Comparison of ENCODE assay signal across 1 cellular context in the genomic region with DNA sequence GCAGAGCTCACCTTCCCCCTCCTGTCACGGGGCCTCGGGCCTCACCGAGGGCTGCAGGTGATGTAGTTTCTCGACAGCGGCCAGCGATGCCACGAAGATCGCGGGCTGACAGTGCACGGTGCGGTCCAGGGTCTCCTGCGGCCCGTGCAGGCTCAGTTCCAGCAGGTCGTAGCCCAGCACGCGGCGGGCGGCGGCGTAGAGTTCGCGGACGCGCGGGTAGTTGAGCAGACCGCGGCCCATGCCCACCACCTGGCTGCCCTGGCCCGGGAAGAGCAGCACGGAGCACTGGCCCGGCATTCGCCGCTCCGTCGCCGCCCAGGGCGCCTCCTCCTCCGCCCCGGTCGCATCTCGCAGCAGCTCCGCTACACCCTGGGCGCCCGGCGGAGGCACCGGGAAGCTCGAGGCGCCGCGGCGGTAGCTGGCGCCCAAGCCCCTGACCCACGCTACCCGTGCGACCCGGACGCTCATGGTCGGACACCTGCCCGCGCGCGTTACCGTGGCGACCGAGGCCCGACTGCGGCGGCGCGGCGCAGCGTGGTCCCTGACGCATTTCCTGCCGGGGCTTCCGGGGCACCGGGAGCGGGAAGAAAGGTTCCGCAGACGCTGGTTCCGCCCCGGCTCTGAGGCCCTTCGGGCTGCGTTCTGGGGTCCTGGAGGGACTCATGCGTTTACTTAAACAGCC.
TF ChIP-seq lines count a peak whose summit lies in the region.

A gene with protein sequence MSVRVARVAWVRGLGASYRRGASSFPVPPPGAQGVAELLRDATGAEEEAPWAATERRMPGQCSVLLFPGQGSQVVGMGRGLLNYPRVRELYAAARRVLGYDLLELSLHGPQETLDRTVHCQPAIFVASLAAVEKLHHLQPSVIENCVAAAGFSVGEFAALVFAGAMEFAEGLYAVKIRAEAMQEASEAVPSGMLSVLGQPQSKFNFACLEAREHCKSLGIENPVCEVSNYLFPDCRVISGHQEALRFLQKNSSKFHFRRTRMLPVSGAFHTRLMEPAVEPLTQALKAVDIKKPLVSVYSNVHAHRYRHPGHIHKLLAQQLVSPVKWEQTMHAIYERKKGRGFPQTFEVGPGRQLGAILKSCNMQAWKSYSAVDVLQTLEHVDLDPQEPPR (minus strand): TSS at position 518 of the 682 bp plus-strand sequence. CDS start 50 bp downstream, at position 468.

TF ChIP-seq in K562, 482 proteins besides CTCF, POLR2A, EP300 and RAD21 (continued from another document and continues in another):
- TF ChIP-seq, protein P1, sequence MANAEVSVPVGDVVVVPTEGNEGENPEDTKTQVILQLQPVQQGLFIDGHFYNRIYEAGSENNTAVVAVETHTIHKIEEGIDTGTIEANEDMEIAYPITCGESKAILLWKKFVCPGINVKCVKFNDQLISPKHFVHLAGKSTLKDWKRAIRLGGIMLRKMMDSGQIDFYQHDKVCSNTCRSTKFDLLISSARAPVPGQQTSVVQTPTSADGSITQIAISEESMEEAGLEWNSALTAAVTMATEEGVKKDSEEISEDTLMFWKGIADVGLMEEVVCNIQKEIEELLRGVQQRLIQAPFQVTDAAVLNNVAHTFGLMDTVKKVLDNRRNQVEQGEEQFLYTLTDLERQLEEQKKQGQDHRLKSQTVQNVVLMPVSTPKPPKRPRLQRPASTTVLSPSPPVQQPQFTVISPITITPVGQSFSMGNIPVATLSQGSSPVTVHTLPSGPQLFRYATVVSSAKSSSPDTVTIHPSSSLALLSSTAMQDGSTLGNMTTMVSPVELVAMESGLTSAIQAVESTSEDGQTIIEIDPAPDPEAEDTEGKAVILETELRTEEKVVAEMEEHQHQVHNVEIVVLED (CRISPR knock-in tag; IDR thresholded peaks at IDR 0.05) = peak; percentile 99
- TF ChIP-seq BHLHE40 (IDR thresholded peaks at IDR 0.05; ENCODE audit: low read length) = peak; percentile 34; the same call in 1 of the 2 replicates
- peak; percentile 80 for TF ChIP-seq CREM (IDR thresholded peaks at IDR 0.05; ENCODE audit: low read depth)
- peak in 1 of 2 experiments; percentile 92; a peak in 2 of 4 replicates for TF ChIP-seq TRIM24 (IDR thresholded peaks at IDR 0.05)
- peak; percentile 29; the same call in 1 of the 2 replicates for TF ChIP-seq ZBTB7A (IDR thresholded peaks at IDR 0.05; ENCODE audit: borderline replicate concordance, control insufficient read depth, low read depth, low read length)
- peak; percentile 38 for TF ChIP-seq HNRNPLL (IDR thresholded peaks at IDR 0.05; ENCODE audit: low read depth, low read length, poor library complexity, severe bottlenecking)
- TF ChIP-seq ETV1 (tag; conservative IDR thresholded peaks at IDR 0.05; ENCODE audit: low read depth) = peak; percentile 53
- TF ChIP-seq, protein P2, sequence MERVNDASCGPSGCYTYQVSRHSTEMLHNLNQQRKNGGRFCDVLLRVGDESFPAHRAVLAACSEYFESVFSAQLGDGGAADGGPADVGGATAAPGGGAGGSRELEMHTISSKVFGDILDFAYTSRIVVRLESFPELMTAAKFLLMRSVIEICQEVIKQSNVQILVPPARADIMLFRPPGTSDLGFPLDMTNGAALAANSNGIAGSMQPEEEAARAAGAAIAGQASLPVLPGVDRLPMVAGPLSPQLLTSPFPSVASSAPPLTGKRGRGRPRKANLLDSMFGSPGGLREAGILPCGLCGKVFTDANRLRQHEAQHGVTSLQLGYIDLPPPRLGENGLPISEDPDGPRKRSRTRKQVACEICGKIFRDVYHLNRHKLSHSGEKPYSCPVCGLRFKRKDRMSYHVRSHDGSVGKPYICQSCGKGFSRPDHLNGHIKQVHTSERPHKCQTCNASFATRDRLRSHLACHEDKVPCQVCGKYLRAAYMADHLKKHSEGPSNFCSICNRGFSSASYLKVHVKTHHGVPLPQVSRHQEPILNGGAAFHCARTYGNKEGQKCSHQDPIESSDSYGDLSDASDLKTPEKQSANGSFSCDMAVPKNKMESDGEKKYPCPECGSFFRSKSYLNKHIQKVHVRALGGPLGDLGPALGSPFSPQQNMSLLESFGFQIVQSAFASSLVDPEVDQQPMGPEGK (CRISPR knock-in tag; IDR thresholded peaks at IDR 0.05; ENCODE audit: borderline replicate concordance) = no peak
- no peak for TF ChIP-seq ZNF24 (IDR thresholded peaks at IDR 0.05)
- TF ChIP-seq NR2F6 (CRISPR knock-in tag; IDR thresholded peaks at IDR 0.05) = no peak
- TF ChIP-seq, protein P3, sequence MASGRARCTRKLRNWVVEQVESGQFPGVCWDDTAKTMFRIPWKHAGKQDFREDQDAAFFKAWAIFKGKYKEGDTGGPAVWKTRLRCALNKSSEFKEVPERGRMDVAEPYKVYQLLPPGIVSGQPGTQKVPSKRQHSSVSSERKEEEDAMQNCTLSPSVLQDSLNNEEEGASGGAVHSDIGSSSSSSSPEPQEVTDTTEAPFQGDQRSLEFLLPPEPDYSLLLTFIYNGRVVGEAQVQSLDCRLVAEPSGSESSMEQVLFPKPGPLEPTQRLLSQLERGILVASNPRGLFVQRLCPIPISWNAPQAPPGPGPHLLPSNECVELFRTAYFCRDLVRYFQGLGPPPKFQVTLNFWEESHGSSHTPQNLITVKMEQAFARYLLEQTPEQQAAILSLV (tag; IDR thresholded peaks at IDR 0.05) = no peak
- TF ChIP-seq, protein P4, sequence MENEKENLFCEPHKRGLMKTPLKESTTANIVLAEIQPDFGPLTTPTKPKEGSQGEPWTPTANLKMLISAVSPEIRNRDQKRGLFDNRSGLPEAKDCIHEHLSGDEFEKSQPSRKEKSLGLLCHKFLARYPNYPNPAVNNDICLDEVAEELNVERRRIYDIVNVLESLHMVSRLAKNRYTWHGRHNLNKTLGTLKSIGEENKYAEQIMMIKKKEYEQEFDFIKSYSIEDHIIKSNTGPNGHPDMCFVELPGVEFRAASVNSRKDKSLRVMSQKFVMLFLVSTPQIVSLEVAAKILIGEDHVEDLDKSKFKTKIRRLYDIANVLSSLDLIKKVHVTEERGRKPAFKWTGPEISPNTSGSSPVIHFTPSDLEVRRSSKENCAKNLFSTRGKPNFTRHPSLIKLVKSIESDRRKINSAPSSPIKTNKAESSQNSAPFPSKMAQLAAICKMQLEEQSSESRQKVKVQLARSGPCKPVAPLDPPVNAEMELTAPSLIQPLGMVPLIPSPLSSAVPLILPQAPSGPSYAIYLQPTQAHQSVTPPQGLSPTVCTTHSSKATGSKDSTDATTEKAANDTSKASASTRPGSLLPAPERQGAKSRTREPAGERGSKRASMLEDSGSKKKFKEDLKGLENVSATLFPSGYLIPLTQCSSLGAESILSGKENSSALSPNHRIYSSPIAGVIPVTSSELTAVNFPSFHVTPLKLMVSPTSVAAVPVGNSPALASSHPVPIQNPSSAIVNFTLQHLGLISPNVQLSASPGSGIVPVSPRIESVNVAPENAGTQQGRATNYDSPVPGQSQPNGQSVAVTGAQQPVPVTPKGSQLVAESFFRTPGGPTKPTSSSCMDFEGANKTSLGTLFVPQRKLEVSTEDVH (IDR thresholded peaks at IDR 0.05; ENCODE audit: low read depth, partially characterized antibody) = peak; percentile 58
- TF ChIP-seq PHF8 (IDR thresholded peaks at IDR 0.05; ENCODE audit: borderline replicate concordance, low read length) = peak; percentile 66; the same call in 1 of the 2 replicates
- peak; percentile 57 for TF ChIP-seq ZNF431 (CRISPR knock-in tag; IDR thresholded peaks at IDR 0.05)
- TF ChIP-seq CSDE1 (IDR thresholded peaks at IDR 0.05) = 0 out of 4 replicates have a peak, but pooled peaks of 1 of the 2 experiments have one; percentile 60
- TF ChIP-seq ZFX (CRISPR knock-in tag; IDR thresholded peaks at IDR 0.05) = peak; percentile 65
- TF ChIP-seq, protein P5, sequence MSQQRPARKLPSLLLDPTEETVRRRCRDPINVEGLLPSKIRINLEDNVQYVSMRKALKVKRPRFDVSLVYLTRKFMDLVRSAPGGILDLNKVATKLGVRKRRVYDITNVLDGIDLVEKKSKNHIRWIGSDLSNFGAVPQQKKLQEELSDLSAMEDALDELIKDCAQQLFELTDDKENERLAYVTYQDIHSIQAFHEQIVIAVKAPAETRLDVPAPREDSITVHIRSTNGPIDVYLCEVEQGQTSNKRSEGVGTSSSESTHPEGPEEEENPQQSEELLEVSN (IDR thresholded peaks at IDR 0.05; ENCODE audit: borderline replicate concordance in 1 of 2, extremely low read depth in 1 of 2, insufficient read depth in 1 of 2, insufficient read length in 1 of 2, low read depth in 1 of 2, low read length in 1 of 2, poor library complexity in 1 of 2, severe bottlenecking in 1 of 2) = peak; percentile 63 to 94
- TF ChIP-seq MBD2 (IDR thresholded peaks at IDR 0.05; ENCODE audit: borderline replicate concordance, low read depth) = 0 out of 2 replicates have a peak, but pooled peaks have one; percentile 34
- peak; percentile 90 for TF ChIP-seq RB1 (IDR thresholded peaks at IDR 0.05; ENCODE audit: low read depth)
- TF ChIP-seq SP2 (IDR thresholded peaks at IDR 0.05; ENCODE audit: extremely low read depth, low read depth, low read length, poor library complexity, severe bottlenecking) = no peak
- TF ChIP-seq ZNF197 (CRISPR knock-in tag; IDR thresholded peaks at IDR 0.05; ENCODE audit: low read depth) = no peak
- no peak; the same call in 1 of the 2 replicates for TF ChIP-seq NR2C2 (CRISPR knock-in tag; IDR thresholded peaks at IDR 0.05)
- TF ChIP-seq NR2C2 (tag; IDR thresholded peaks at IDR 0.05) = peak; percentile 94
- no peak for TF ChIP-seq ATF1 (CRISPR knock-in tag; IDR thresholded peaks at IDR 0.05)
- peak; percentile 88 for TF ChIP-seq ATF1 (tag; IDR thresholded peaks at IDR 0.05)
- TF ChIP-seq CXXC5 (CRISPR knock-in tag; IDR thresholded peaks at IDR 0.05) = peak; percentile 95
- TF ChIP-seq LCOR (CRISPR knock-in tag; IDR thresholded peaks at IDR 0.05) = no peak
- TF ChIP-seq, protein P6, sequence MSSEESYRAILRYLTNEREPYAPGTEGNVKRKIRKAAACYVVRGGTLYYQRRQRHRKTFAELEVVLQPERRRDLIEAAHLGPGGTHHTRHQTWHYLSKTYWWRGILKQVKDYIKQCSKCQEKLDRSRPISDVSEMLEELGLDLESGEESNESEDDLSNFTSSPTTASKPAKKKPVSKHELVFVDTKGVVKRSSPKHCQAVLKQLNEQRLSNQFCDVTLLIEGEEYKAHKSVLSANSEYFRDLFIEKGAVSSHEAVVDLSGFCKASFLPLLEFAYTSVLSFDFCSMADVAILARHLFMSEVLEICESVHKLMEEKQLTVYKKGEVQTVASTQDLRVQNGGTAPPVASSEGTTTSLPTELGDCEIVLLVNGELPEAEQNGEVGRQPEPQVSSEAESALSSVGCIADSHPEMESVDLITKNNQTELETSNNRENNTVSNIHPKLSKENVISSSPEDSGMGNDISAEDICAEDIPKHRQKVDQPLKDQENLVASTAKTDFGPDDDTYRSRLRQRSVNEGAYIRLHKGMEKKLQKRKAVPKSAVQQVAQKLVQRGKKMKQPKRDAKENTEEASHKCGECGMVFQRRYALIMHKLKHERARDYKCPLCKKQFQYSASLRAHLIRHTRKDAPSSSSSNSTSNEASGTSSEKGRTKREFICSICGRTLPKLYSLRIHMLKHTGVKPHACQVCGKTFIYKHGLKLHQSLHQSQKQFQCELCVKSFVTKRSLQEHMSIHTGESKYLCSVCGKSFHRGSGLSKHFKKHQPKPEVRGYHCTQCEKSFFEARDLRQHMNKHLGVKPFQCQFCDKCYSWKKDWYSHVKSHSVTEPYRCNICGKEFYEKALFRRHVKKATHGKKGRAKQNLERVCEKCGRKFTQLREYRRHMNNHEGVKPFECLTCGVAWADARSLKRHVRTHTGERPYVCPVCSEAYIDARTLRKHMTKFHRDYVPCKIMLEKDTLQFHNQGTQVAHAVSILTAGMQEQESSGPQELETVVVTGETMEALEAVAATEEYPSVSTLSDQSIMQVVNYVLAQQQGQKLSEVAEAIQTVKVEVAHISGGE (CRISPR knock-in tag; IDR thresholded peaks at IDR 0.05) = peak; percentile 92 to 99 (median 98)
- peak; percentile 75 for TF ChIP-seq RBM22 (IDR thresholded peaks at IDR 0.05; ENCODE audit: low read depth, low read length, poor library complexity, severe bottlenecking)
- TF ChIP-seq, protein P7, sequence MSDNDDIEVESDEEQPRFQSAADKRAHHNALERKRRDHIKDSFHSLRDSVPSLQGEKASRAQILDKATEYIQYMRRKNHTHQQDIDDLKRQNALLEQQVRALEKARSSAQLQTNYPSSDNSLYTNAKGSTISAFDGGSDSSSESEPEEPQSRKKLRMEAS (CRISPR knock-in tag; IDR thresholded peaks at IDR 0.05) = peak; percentile 88
- peak; percentile 67 for TF ChIP-seq NR2C1 (IDR thresholded peaks at IDR 0.05)
- peak; percentile 82 for TF ChIP-seq NR2C1 (tag; IDR thresholded peaks at IDR 0.05)
- TF ChIP-seq PCBP1 (IDR thresholded peaks at IDR 0.05; ENCODE audit: low read depth, low read length, poor library complexity, severe bottlenecking) = peak; percentile 40
- peak; percentile 77 for TF ChIP-seq RBBP5 (IDR thresholded peaks at IDR 0.05; ENCODE audit: borderline replicate concordance, insufficient read depth, low read length, poor library complexity, severe bottlenecking)
- peak; percentile 86 for TF ChIP-seq RFX1 (IDR thresholded peaks at IDR 0.05)
- TF ChIP-seq HDAC3 (IDR thresholded peaks at IDR 0.05; ENCODE audit: borderline replicate concordance, partially characterized antibody) = no peak
- TF ChIP-seq ZNF121 (CRISPR knock-in tag; conservative IDR thresholded peaks at IDR 0.05) = peak; percentile 57
- TF ChIP-seq YY1 (IDR thresholded peaks at IDR 0.05; ENCODE audit: borderline replicate concordance in 1 of 3, control insufficient read depth in 1 of 3, extremely low read depth in 1 of 3, insufficient read depth in 3 of 3, insufficient read length in 1 of 3, insufficient replicate concordance in 2 of 3, low read depth in 1 of 3, low read length in 2 of 3) = peak in 2 of 3 experiments; percentile 32 to 35
- peak in 1 of 2 experiments; percentile 47; a peak in 1 of 3 replicates for TF ChIP-seq CBX3 (IDR thresholded peaks at IDR 0.05; ENCODE audit: borderline replicate concordance in 1 of 2, low read length in 2 of 2)
- no peak for TF ChIP-seq CBX5 (IDR thresholded peaks at IDR 0.05; ENCODE audit: borderline replicate concordance, low read depth)
- TF ChIP-seq HMGN3 (IDR thresholded peaks at IDR 0.05; ENCODE audit: borderline replicate concordance, extremely low read depth, insufficient read length, low read depth, low read length) = peak; percentile 33
- no peak for TF ChIP-seq NELFE (IDR thresholded peaks at IDR 0.05; ENCODE audit: insufficient read depth, insufficient read length)
- TF ChIP-seq RBM25 (IDR thresholded peaks at IDR 0.05; ENCODE audit: low read depth, low read length, severe bottlenecking) = peak; percentile 37
- TF ChIP-seq TAF1 (IDR thresholded peaks at IDR 0.05; ENCODE audit: control insufficient read depth, extremely low read depth, insufficient read depth, low read length, severe bottlenecking) = peak; percentile 55
- peak; percentile 73 for TF ChIP-seq NEUROD1 (IDR thresholded peaks at IDR 0.05; ENCODE audit: borderline replicate concordance, low read depth, low read length, partially characterized antibody)
- peak in 1 of 2 experiments; percentile 92; a peak in 1 of 4 replicates for TF ChIP-seq HDAC1 (IDR thresholded peaks at IDR 0.05)
- TF ChIP-seq ZNF699 (CRISPR knock-in tag; IDR thresholded peaks at IDR 0.05; ENCODE audit: insufficient replicate concordance) = no peak
- TF ChIP-seq ZNF79 (CRISPR knock-in tag; IDR thresholded peaks at IDR 0.05; ENCODE audit: low read depth) = no peak
- peak; percentile 45 for TF ChIP-seq TBP (optimal IDR thresholded peaks at IDR 0.05; ENCODE audit: low read depth, low read length)
- TF ChIP-seq ESRRA (IDR thresholded peaks at IDR 0.05; ENCODE audit: borderline replicate concordance, low read depth) = peak; percentile 52; the same call in 1 of the 2 replicates
